Comparison of ENCODE assay signal across 13 cellular contexts in genomic region chr15:37765809-37766208, GRCh38.
A peak's percentile ranks its signal among the peaks of the same experiment; 100 is the strongest.
DNase-seq lines count a peak whose midpoint lies in the region; ATAC-seq and TF ChIP-seq lines count a peak whose summit lies in the region.
"Had no signal": no experiment of that assay in that cellular context is flagged by ENCODE, and none has a peak within 500 bp of the region (broad histone marks: within the 10 kb centered on the region; RNA-seq: fewer than 3 reads in every experiment).

No MANE protein-coding gene starts in this region.

- H3K27me3 ChIP-seq in CD8-positive, alpha-beta memory T cell (ENCODE audit: insufficient read depth, low read length, poor library complexity, severe bottlenecking) = no peaks in the 10 kb centered on the region
- H3K27me3 ChIP-seq in vagina = no peaks in the 10 kb centered on the region
- H3K27me3 ChIP-seq: heart right ventricle, MG63, spleen had no signal

- intact Hi-C loops in vagina (cut with DNase I) = no loop called here

- POLR2A ChIA-PET in CD8-positive, alpha-beta memory T cell (lab: Charles Lee) = no interaction called here

- CTCF ChIA-PET in CD8-positive, alpha-beta memory T cell (lab: Charles Lee) = interaction anchor here (1.0 kb wide), 1 partner anchor 9 kb away, joined by 3 read pairs; no protein-coding TSS in a partner anchor

- peak overlapping the region in 4 of 7 donors; percentile 12 to 58 (median 27) for H3K4me3 Mint-ChIP-seq in CD8-positive, alpha-beta memory T cell
- H3K4me3 Mint-ChIP-seq in T-helper 2 cell treated with Interferon-gamma antibody and Interleukin-4, amounts not matched to agents 5 μg/mL and 100 μg/mL, for 36 hours = no peak overlapping the region

- H3K27me3 Mint-ChIP-seq in CD8-positive, alpha-beta memory T cell = no peaks in the 10 kb centered on the region
- H3K27me3 Mint-ChIP-seq in T-helper 2 cell treated with Interferon-gamma antibody and Interleukin-4, amounts not matched to agents 5 μg/mL and 100 μg/mL, for 36 hours (ENCODE audit: low read depth) = peaks cover 2% of the 10 kb centered on the region

- no peaks in the 10 kb centered on the region for H3K36me3 ChIP-seq in CD8-positive, alpha-beta memory T cell (ENCODE audit: insufficient read depth, low read length)
- H3K36me3 ChIP-seq in vagina = no peaks in the 10 kb centered on the region
- H3K36me3 ChIP-seq: heart right ventricle, MG63, spleen had no signal

- H3K9me3 Mint-ChIP-seq in CD8-positive, alpha-beta memory T cell = no peaks in the 10 kb centered on the region
- H3K9me3 Mint-ChIP-seq in T-helper 2 cell treated with Interferon-gamma antibody and Interleukin-4, amounts not matched to agents 5 μg/mL and 100 μg/mL, for 36 hours = no peaks in the 10 kb centered on the region

- H3K27ac ChIP-seq in CD8-positive, alpha-beta memory T cell (ENCODE audit: low read depth, low read length) = no peak overlapping the region
- H3K27ac ChIP-seq in vagina = no peak overlapping the region
- H3K27ac ChIP-seq: heart right ventricle, PC-9, spleen had no signal

- H3K4me3 ChIP-seq in CD8-positive, alpha-beta memory T cell (ENCODE audit: low read length) = no peak overlapping the region
- H3K4me3 ChIP-seq in vagina = no peak overlapping the region
- H3K4me3 ChIP-seq: heart right ventricle, MG63, PC-9 had no signal

- peaks cover 4% of the 10 kb centered on the region for H3K4me1 ChIP-seq in CD8-positive, alpha-beta memory T cell (ENCODE audit: insufficient read depth, low read length)
- no peaks in the 10 kb centered on the region for H3K4me1 ChIP-seq in vagina

- no peaks in the 10 kb centered on the region for H3K36me3 Mint-ChIP-seq in CD8-positive, alpha-beta memory T cell
- no peaks in the 10 kb centered on the region for H3K36me3 Mint-ChIP-seq in T-helper 2 cell treated with Interferon-gamma antibody and Interleukin-4, amounts not matched to agents 5 μg/mL and 100 μg/mL, for 36 hours (ENCODE audit: low read depth)

- H3K27ac Mint-ChIP-seq in CD8-positive, alpha-beta memory T cell = no peak overlapping the region
- H3K27ac Mint-ChIP-seq in T-helper 2 cell treated with Interferon-gamma antibody and Interleukin-4, amounts not matched to agents 5 μg/mL and 100 μg/mL, for 36 hours = no peak overlapping the region

- no peak for DNase-seq in CD8-positive, alpha-beta memory T cell
- DNase-seq in SKM-1 (lab: John Stamatoyannopoulos, UW; ENCODE audit: unreplicated experiment) (peak; percentile 14), iris pigment epithelial cell (ENCODE audit: low read depth) (peak; percentile 21), NCI-H1930 (lab: John Stamatoyannopoulos, UW) (no peak), vagina (ENCODE audit: extremely low spot score in 2 of 2) (no peak)
- no peak for DNase-seq in T-helper 2 cell treated with Interferon-gamma antibody and Interleukin-4, amounts not matched to agents 5 μg/mL and 100 μg/mL, for 36 hours (ENCODE audit: low spot score)
- DNase-seq: DMS79, heart right ventricle, MG63, PC-9, spleen had no signal

- H3K4me1 Mint-ChIP-seq in CD8-positive, alpha-beta memory T cell = peaks cover 20 to 29% (median 28%) of the 10 kb centered on the region in 3 donors
- H3K4me1 Mint-ChIP-seq in T-helper 2 cell treated with Interferon-gamma antibody and Interleukin-4, amounts not matched to agents 5 μg/mL and 100 μg/mL, for 36 hours (ENCODE audit: low read depth) = no peaks in the 10 kb centered on the region

- no peak for TF ChIP-seq POLR2A in vagina (IDR thresholded peaks at IDR 0.05)

- ATAC-seq in GM18868 (IDR thresholded peaks at IDR 0.05; ENCODE audit: unreplicated experiment) (peak; percentile 35), GM19324 (IDR thresholded peaks at IDR 0.05; ENCODE audit: low FRiP score, unreplicated experiment) (no peak)
- ATAC-seq: heart right ventricle had no signal

- H3K9me3 ChIP-seq in CD8-positive, alpha-beta memory T cell (ENCODE audit: low read length) = no peaks in the 10 kb centered on the region
- H3K9me3 ChIP-seq in vagina = no peaks in the 10 kb centered on the region
- H3K9me3 ChIP-seq: heart right ventricle, MG63, spleen had no signal

- TF ChIP-seq CTCF in vagina (IDR thresholded peaks at IDR 0.05) = no peak

Comparison
In these comparisons a context has a peak if more than half of its experiments do, and no peak if none do; other contexts are left out.
1. DNase-seq: peak in SKM-1 (single experiment) and iris pigment epithelial cell (single experiment); none in CD8-positive, alpha-beta memory T cell (0 of 5), NCI-H1930 (0 of 2), vagina (0 of 2) and T-helper 2 cell treated with Interferon-gamma antibody and Interleukin-4, amounts not matched to agents 5 μg/mL and 100 μg/mL, for 36 hours (single experiment).